ENCODE assay signal across 9 cellular contexts in the genomic region with DNA sequence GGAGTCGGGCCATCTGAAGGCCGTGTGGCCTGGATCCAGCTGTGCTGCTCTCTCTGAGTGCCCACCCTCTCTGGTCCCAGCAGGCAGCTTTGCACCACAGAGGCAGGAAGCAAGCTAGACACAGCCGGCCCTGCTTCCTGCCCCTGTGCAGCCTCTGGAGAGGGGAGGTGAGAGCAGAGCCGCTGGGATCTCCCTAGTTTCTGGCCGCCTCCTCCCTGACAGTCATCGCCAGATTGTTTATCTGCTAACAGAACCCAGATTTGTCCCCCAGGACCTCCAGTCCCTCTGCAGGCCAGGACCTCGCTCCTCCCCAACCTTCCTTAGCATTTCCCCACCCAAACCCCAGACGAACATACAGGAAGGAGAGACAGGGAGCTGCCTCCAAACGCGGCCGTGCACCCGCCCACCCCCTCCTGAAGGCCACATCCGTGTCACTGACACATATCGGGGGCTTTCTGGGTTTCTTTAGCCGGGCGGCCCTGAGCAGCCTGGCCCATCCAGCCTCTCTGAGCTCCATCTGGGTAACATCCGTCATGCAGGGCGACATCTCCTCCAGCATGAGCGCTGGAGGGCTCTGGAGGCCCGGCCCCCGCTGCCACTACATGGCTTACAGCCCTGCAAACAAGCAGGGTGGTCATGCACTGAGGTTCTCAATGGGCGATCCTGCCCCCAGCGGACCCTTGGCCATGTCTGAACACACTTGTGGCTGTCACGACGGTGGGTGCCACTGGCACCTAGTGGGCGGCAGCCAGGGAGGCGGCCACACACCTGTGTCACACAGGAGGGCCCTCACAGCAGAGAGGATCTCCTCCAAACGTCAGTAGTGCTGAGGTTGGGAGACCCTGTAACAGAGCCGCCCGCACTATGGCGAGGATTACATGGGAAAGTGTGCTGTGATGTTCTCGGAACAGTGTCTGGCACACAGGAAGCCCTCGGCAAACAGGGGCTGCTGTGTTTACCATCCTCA. TPM values are rescaled to one million over a fixed set of nuclear protein-coding genes. Genes with fewer than 3 reads are reported as not detected.
DNase-seq lines count a peak whose midpoint lies in the region; ATAC-seq and TF ChIP-seq lines count a peak whose summit lies in the region.
"Had no signal": no experiment of that assay in that cellular context is flagged by ENCODE, and none has a peak within 500 bp of the region (broad histone marks: within the 10 kb centered on the region; RNA-seq: fewer than 3 reads in every experiment).

No MANE protein-coding gene starts in this region.

- DNase-seq in Right ventricle myocardium inferior (ENCODE audit: missing footprints) (peak; percentile 85), cardiac septum (ENCODE audit: low spot score) (no peak), progenitor cell of endocrine pancreas (ENCODE audit: low spot score, unreplicated experiment) (no peak), COLO668 (lab: John Stamatoyannopoulos, UW; ENCODE audit: unreplicated experiment) (no peak), dedifferentiated amniotic fluid mesenchymal stem cell (ENCODE audit: extremely low spot score) (no peak)
- DNase-seq in central memory CD8-positive, alpha-beta T cell (ENCODE audit: low spot score in 2 of 2): peak; percentile 50 to 87
- DNase-seq in natural killer cell treated with Interleukin-12 subunit alpha and Interleukin-12 subunit beta and Interleukin-15 and Interleukin-18, amount 100 ng/mL, for 72 hours (ENCODE audit: low spot score): no peak

- no peak for TF ChIP-seq CTCF in progenitor cell of endocrine pancreas (IDR thresholded peaks at IDR 0.05; ENCODE audit: unreplicated experiment)

- ATAC-seq in Right ventricle myocardium inferior (peak; percentile 77), esophagus mucosa (no peak)
- ATAC-seq in central memory CD8-positive, alpha-beta T cell (replicated peaks; ENCODE audit: extremely low read depth, poor library complexity, severe bottlenecking): peak; percentile 88
- peak; percentile 16 to 45 for ATAC-seq in natural killer cell treated with Interleukin-12 subunit alpha and Interleukin-12 subunit beta and Interleukin-15 and Interleukin-18, amount 100 ng/mL, for 72 hours

- peak overlapping the region; percentile 64 for H3K4me3 Mint-ChIP-seq in central memory CD8-positive, alpha-beta T cell
- no peak overlapping the region for H3K4me3 Mint-ChIP-seq in natural killer cell treated with Interleukin-12 subunit alpha and Interleukin-12 subunit beta and Interleukin-15 and Interleukin-18, amount 100 ng/mL, for 72 hours
- no peak overlapping the region for H3K4me3 Mint-ChIP-seq in progenitor cell of endocrine pancreas (ENCODE audit: low read depth)

- H3K27ac Mint-ChIP-seq in central memory CD8-positive, alpha-beta T cell (ENCODE audit: low read depth): peak overlapping the region; percentile 98
- H3K27ac Mint-ChIP-seq in natural killer cell treated with Interleukin-12 subunit alpha and Interleukin-12 subunit beta and Interleukin-15 and Interleukin-18, amount 100 ng/mL, for 72 hours: no peak overlapping the region
- no peak overlapping the region for H3K27ac Mint-ChIP-seq in progenitor cell of endocrine pancreas

- intact Hi-C loops in Right ventricle myocardium inferior (cut with DNase I) (no loop called here), cardiac septum (cut with DNase I) (loop anchor here (2.0 to 5.0 kb wide), 2 partner anchors 31 to 101 kb away; no protein-coding TSS in a partner anchor)

- H3K27me3 Mint-ChIP-seq in central memory CD8-positive, alpha-beta T cell: no peaks in the 10 kb centered on the region
- H3K27me3 Mint-ChIP-seq in natural killer cell treated with Interleukin-12 subunit alpha and Interleukin-12 subunit beta and Interleukin-15 and Interleukin-18, amount 100 ng/mL, for 72 hours: no peaks in the 10 kb centered on the region
- H3K27me3 Mint-ChIP-seq in progenitor cell of endocrine pancreas: no peaks in the 10 kb centered on the region

- no peaks in the 10 kb centered on the region for H3K9me3 Mint-ChIP-seq in central memory CD8-positive, alpha-beta T cell
- no peaks in the 10 kb centered on the region for H3K9me3 Mint-ChIP-seq in natural killer cell treated with Interleukin-12 subunit alpha and Interleukin-12 subunit beta and Interleukin-15 and Interleukin-18, amount 100 ng/mL, for 72 hours
- H3K9me3 Mint-ChIP-seq in progenitor cell of endocrine pancreas (ENCODE audit: low read depth): no peaks in the 10 kb centered on the region

- H3K4me1 Mint-ChIP-seq in central memory CD8-positive, alpha-beta T cell: peaks cover 14% of the 10 kb centered on the region
- H3K4me1 Mint-ChIP-seq in natural killer cell treated with Interleukin-12 subunit alpha and Interleukin-12 subunit beta and Interleukin-15 and Interleukin-18, amount 100 ng/mL, for 72 hours (ENCODE audit: low read depth in 2 of 2): no peaks in the 10 kb centered on the region
- H3K4me1 Mint-ChIP-seq in progenitor cell of endocrine pancreas (ENCODE audit: low read depth): no peaks in the 10 kb centered on the region

- peaks cover 14% of the 10 kb centered on the region for H3K36me3 Mint-ChIP-seq in central memory CD8-positive, alpha-beta T cell (ENCODE audit: insufficient read depth)
- no peaks in the 10 kb centered on the region for H3K36me3 Mint-ChIP-seq in natural killer cell treated with Interleukin-12 subunit alpha and Interleukin-12 subunit beta and Interleukin-15 and Interleukin-18, amount 100 ng/mL, for 72 hours
- no peaks in the 10 kb centered on the region for H3K36me3 Mint-ChIP-seq in progenitor cell of endocrine pancreas (ENCODE audit: insufficient read depth)

RNA-seq across cellular contexts. Expression of gene DBH, which starts 47.6 kb away (rescaled TPM):
- total RNA-seq in Right ventricle myocardium inferior (not detected), cardiac septum (not detected), progenitor cell of endocrine pancreas (not detected in 2 replicates), esophagus mucosa (not detected)
- not detected for total RNA-seq in natural killer cell treated with Interleukin-12 subunit alpha and Interleukin-12 subunit beta and Interleukin-15 and Interleukin-18, amount 100 ng/mL, for 72 hours
- total RNA-seq: A172 had no signal

RNA-seq across cellular contexts. Expression of gene SARDH, which starts 54.4 kb away (rescaled TPM):
- total RNA-seq in Right ventricle myocardium inferior (0.41 TPM), cardiac septum (1.3 TPM), progenitor cell of endocrine pancreas (4.2 and 5.1 TPM in 2 replicates), esophagus mucosa (0.12 TPM)
- total RNA-seq in natural killer cell treated with Interleukin-12 subunit alpha and Interleukin-12 subunit beta and Interleukin-15 and Interleukin-18, amount 100 ng/mL, for 72 hours: under 1 TPM; 0.36 to 0.38 TPM

Comparison
In these comparisons a context has a peak if more than half of its experiments do, and no peak if none do; other contexts are left out.
1. DNase-seq: peak in Right ventricle myocardium inferior (single experiment) and central memory CD8-positive, alpha-beta T cell (2 of 2); none in cardiac septum (single experiment), natural killer cell treated with Interleukin-12 subunit alpha and Interleukin-12 subunit beta and Interleukin-15 and Interleukin-18, amount 100 ng/mL, for 72 hours (single experiment), progenitor cell of endocrine pancreas (single experiment), COLO668 (single experiment) and dedifferentiated amniotic fluid mesenchymal stem cell (single experiment).